1 cellular context compared by ENCODE assay signal in the genomic region with DNA sequence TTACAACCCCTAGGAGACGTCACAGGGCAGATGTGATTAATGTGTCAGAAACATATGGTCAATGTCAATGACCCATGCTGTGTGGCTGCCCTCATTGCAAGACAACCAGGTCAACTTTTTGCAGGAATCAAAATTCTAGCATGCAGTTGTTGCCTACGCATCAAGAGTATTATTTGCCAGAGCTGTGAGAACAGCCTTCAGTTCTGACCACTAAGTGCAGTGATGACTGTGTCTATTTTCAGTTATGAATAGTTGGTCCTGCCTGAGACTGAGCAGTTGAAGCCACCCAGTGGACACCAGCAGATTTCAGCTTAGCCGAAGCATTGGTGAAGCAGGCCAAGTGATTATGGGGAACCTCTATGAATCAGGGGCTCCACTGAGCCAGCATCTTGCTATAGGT.
TF ChIP-seq lines count a peak whose summit lies in the region.

No MANE protein-coding gene starts in this region.

TF ChIP-seq in GM12878, 131 proteins besides CTCF, POLR2A, EP300 and RAD21 (continued from another document):
- TF ChIP-seq, protein P1, sequence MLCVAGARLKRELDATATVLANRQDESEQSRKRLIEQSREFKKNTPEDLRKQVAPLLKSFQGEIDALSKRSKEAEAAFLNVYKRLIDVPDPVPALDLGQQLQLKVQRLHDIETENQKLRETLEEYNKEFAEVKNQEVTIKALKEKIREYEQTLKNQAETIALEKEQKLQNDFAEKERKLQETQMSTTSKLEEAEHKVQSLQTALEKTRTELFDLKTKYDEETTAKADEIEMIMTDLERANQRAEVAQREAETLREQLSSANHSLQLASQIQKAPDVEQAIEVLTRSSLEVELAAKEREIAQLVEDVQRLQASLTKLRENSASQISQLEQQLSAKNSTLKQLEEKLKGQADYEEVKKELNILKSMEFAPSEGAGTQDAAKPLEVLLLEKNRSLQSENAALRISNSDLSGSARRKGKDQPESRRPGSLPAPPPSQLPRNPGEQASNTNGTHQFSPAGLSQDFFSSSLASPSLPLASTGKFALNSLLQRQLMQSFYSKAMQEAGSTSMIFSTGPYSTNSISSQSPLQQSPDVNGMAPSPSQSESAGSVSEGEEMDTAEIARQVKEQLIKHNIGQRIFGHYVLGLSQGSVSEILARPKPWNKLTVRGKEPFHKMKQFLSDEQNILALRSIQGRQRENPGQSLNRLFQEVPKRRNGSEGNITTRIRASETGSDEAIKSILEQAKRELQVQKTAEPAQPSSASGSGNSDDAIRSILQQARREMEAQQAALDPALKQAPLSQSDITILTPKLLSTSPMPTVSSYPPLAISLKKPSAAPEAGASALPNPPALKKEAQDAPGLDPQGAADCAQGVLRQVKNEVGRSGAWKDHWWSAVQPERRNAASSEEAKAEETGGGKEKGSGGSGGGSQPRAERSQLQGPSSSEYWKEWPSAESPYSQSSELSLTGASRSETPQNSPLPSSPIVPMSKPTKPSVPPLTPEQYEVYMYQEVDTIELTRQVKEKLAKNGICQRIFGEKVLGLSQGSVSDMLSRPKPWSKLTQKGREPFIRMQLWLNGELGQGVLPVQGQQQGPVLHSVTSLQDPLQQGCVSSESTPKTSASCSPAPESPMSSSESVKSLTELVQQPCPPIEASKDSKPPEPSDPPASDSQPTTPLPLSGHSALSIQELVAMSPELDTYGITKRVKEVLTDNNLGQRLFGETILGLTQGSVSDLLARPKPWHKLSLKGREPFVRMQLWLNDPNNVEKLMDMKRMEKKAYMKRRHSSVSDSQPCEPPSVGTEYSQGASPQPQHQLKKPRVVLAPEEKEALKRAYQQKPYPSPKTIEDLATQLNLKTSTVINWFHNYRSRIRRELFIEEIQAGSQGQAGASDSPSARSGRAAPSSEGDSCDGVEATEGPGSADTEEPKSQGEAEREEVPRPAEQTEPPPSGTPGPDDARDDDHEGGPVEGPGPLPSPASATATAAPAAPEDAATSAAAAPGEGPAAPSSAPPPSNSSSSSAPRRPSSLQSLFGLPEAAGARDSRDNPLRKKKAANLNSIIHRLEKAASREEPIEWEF (IDR thresholded peaks at IDR 0.05; ENCODE audit: insufficient replicate concordance, low read depth, low read length) = peak; percentile 51
- TF ChIP-seq IRF4 (IDR thresholded peaks at IDR 0.05; ENCODE audit: low read depth, low read length) (peak; percentile 93), DPF2 (IDR thresholded peaks at IDR 0.05) (peak; percentile 56; the same call in 1 of the 2 replicates), SMC3 (IDR thresholded peaks at IDR 0.05; ENCODE audit: borderline replicate concordance, low read length) (peak; percentile 62; the same call in 1 of the 2 replicates), POU2F2 (IDR thresholded peaks at IDR 0.05; ENCODE audit: borderline replicate concordance, low read depth, low read length) (peak; percentile 68; the same call in 2 of the 3 replicates), MTA2 (IDR thresholded peaks at IDR 0.05; ENCODE audit: low read depth) (peak; percentile 42; the same call in 1 of the 2 replicates), IKZF1 (conservative IDR thresholded peaks at IDR 0.05) (no peak; the same call in 1 of the 2 replicates), CREM (IDR thresholded peaks at IDR 0.05; ENCODE audit: low read depth) (peak; percentile 28; the same call in 1 of the 2 replicates), MYC (IDR thresholded peaks at IDR 0.05; ENCODE audit: insufficient read depth, insufficient read length, insufficient replicate concordance, low read length, severe bottlenecking) (no peak), ATF7 (IDR thresholded peaks at IDR 0.05; ENCODE audit: low read depth) (no peak; the same call in 1 of the 2 replicates), NR2F1 (conservative IDR thresholded peaks at IDR 0.05) (peak; percentile 86), RUNX3 (IDR thresholded peaks at IDR 0.05; ENCODE audit: low read length) (peak; percentile 89), CBX3 (IDR thresholded peaks at IDR 0.05; ENCODE audit: borderline replicate concordance, low read depth) (no peak)
- TF ChIP-seq, protein P2, sequence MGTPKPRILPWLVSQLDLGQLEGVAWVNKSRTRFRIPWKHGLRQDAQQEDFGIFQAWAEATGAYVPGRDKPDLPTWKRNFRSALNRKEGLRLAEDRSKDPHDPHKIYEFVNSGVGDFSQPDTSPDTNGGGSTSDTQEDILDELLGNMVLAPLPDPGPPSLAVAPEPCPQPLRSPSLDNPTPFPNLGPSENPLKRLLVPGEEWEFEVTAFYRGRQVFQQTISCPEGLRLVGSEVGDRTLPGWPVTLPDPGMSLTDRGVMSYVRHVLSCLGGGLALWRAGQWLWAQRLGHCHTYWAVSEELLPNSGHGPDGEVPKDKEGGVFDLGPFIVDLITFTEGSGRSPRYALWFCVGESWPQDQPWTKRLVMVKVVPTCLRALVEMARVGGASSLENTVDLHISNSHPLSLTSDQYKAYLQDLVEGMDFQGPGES (IDR thresholded peaks at IDR 0.05) = no peak
- TF ChIP-seq, protein P3, sequence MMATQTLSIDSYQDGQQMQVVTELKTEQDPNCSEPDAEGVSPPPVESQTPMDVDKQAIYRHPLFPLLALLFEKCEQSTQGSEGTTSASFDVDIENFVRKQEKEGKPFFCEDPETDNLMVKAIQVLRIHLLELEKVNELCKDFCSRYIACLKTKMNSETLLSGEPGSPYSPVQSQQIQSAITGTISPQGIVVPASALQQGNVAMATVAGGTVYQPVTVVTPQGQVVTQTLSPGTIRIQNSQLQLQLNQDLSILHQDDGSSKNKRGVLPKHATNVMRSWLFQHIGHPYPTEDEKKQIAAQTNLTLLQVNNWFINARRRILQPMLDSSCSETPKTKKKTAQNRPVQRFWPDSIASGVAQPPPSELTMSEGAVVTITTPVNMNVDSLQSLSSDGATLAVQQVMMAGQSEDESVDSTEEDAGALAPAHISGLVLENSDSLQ (IDR thresholded peaks at IDR 0.05) = peak; percentile 49; the same call in 1 of the 2 replicates
